Comparison of ENCODE assay signal across 8 cellular contexts in the genomic region with DNA sequence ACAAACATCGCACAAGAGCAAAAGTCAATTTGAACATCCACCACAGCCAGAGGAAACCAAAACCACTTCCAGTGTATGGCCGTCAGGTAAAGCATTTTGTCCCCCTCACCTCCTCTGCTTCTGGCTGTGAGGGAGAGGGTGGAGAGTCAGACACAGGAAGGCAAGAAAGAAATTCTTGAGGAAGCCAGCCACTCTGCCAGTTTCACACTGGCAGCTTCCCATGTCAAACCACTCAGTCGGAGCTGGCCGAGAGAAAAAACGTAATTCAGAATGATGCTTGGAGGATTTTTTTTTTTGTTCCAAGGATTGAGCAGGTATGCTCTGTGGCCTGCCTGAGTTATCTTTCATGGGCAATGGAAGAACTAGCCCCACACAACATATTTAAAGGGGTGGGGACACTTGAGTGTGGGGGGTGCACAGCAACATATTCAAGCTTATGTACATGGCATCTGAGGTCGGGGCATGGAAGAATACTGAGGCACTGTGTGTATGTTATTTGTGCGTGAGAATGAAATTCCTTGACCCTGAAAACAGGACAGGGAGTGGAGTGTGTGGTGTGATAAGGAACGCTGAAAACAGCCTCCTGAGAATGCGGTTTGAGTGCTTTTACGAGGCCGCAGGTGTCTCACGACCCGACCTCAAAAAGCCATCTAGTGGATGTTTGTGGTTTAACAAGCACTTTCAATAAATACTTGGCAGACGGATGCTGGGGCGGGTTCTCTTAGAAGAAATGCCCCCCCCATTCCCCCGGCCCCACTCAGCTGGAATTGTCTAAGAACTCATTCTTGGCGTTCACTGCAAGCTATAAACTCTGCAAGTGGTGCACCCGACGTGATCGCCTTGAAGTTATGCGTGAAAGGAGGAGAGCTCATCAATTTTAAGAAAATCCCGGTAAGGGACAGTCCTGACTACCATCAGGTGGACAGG. TPM values are rescaled to one million over a fixed set of nuclear protein-coding genes. Genes with fewer than 3 reads are reported as not detected.
A peak's percentile ranks its signal among the peaks of the same experiment; 100 is the strongest.
DNase-seq lines count a peak whose midpoint lies in the region; ATAC-seq and TF ChIP-seq lines count a peak whose summit lies in the region.

No MANE protein-coding gene starts in this region.

- no peaks in the 10 kb centered on the region for H3K27me3 ChIP-seq in dorsolateral prefrontal cortex

- H3K9me3 Mint-ChIP-seq in activated CD4-positive, alpha-beta T cell treated with anti-CD3 and anti-CD28 coated beads, Interleukin-2, amount 10 ng/mL, durations not matched to agents 24 days and 14 days: no peaks in the 10 kb centered on the region
- no peaks in the 10 kb centered on the region for H3K9me3 Mint-ChIP-seq in memory B cell

- DNase-seq in CMK (ENCODE audit: low read depth) (peak; percentile 38), NCI-H526 (lab: John Stamatoyannopoulos, UW) (peak; percentile 54 to 86), dorsolateral prefrontal cortex (peak in 4 of 10 donors; percentile 15 to 57 (median 36)), memory B cell (ENCODE audit: low spot score in 2 of 2) (peak; percentile 47 to 75)
- peak; percentile 90 for DNase-seq in activated CD4-positive, alpha-beta T cell treated with anti-CD3 and anti-CD28 coated beads, Interleukin-2, amount 10 ng/mL, durations not matched to agents 24 days and 14 days
- peak; percentile 45 for DNase-seq in stimulated activated CD8-positive, alpha-beta memory T cell treated with anti-CD3 and anti-CD28 coated beads, Interleukin-4, amount 100 ng/mL, for 24 hours (ENCODE audit: low read depth)

- peak overlapping the region; percentile 85 for H3K27ac Mint-ChIP-seq in activated CD4-positive, alpha-beta T cell treated with anti-CD3 and anti-CD28 coated beads, Interleukin-2, amount 10 ng/mL, durations not matched to agents 24 days and 14 days
- peak overlapping the region; percentile 88 for H3K27ac Mint-ChIP-seq in memory B cell

- H3K27ac ChIP-seq in dorsolateral prefrontal cortex: peak overlapping the region in 5 of 59 donors; percentile 12 to 56 (median 40)

- H3K36me3 Mint-ChIP-seq in activated CD4-positive, alpha-beta T cell treated with anti-CD3 and anti-CD28 coated beads, Interleukin-2, amount 10 ng/mL, durations not matched to agents 24 days and 14 days (ENCODE audit: low read depth): no peaks in the 10 kb centered on the region
- no peaks in the 10 kb centered on the region for H3K36me3 Mint-ChIP-seq in memory B cell

- ATAC-seq in HG03135 (IDR thresholded peaks at IDR 0.05; ENCODE audit: unreplicated experiment): peak; percentile 28
- peak; percentile 19 for ATAC-seq in memory B cell (ENCODE audit: low read depth)
- ATAC-seq in GM18498 (IDR thresholded peaks at IDR 0.05; ENCODE audit: unreplicated experiment): no peak

- H3K4me1 Mint-ChIP-seq in activated CD4-positive, alpha-beta T cell treated with anti-CD3 and anti-CD28 coated beads, Interleukin-2, amount 10 ng/mL, durations not matched to agents 24 days and 14 days: peaks cover 29% of the 10 kb centered on the region
- peaks cover 25% of the 10 kb centered on the region for H3K4me1 Mint-ChIP-seq in memory B cell

- TF ChIP-seq CTCF in dorsolateral prefrontal cortex (IDR thresholded peaks at IDR 0.05 in 54 of 56, conservative IDR thresholded peaks at IDR 0.05 in 2 of 56; ENCODE audit: low read depth in 1 of 56, partially characterized antibody in 56 of 56): peak; percentile 27 to 74 (median 61)

- intact Hi-C loops in activated CD4-positive, alpha-beta T cell treated with anti-CD3 and anti-CD28 coated beads, Interleukin-2, amount 10 ng/mL, durations not matched to agents 24 days and 14 days (cut with micrococcal nuclease): loop anchor here (1.0 to 2.0 kb wide), 3 partner anchors 22 to 46 kb away; no protein-coding TSS in a partner anchor
- intact Hi-C loops in dorsolateral prefrontal cortex (cut with DNase I): no loop called here

- peak overlapping the region in 39 of 59 donors; percentile 5 to 57 (median 30) for H3K4me3 ChIP-seq in dorsolateral prefrontal cortex

- H3K4me3 Mint-ChIP-seq in activated CD4-positive, alpha-beta T cell treated with anti-CD3 and anti-CD28 coated beads, Interleukin-2, amount 10 ng/mL, durations not matched to agents 24 days and 14 days: peak overlapping the region; percentile 77
- peak overlapping the region; percentile 74 for H3K4me3 Mint-ChIP-seq in memory B cell

- peaks cover 7% of the 10 kb centered on the region for H3K27me3 Mint-ChIP-seq in activated CD4-positive, alpha-beta T cell treated with anti-CD3 and anti-CD28 coated beads, Interleukin-2, amount 10 ng/mL, durations not matched to agents 24 days and 14 days
- H3K27me3 Mint-ChIP-seq in memory B cell: no peaks in the 10 kb centered on the region

RNA-seq across cellular contexts. Expression of a gene that starts 22.3 kb away (rescaled TPM):
- total RNA-seq in activated CD4-positive, alpha-beta T cell treated with anti-CD3 and anti-CD28 coated beads, Interleukin-2, amount 10 ng/mL, durations not matched to agents 24 days and 14 days: 64.9 and 71.3 TPM in 2 replicates
- 10 to 100 TPM; 18.3 to 43.1 (median 27.8) TPM for total RNA-seq in dorsolateral prefrontal cortex

RNA-seq across cellular contexts. Expression of a gene that starts 27.5 kb away (rescaled TPM):
- 11.3 and 14.3 TPM in 2 replicates for total RNA-seq in activated CD4-positive, alpha-beta T cell treated with anti-CD3 and anti-CD28 coated beads, Interleukin-2, amount 10 ng/mL, durations not matched to agents 24 days and 14 days
- total RNA-seq in dorsolateral prefrontal cortex: 10 to 100 TPM; 16.7 to 36.6 (median 25.5) TPM

RNA-seq across cellular contexts. Expression of a gene that starts 31.2 kb away (rescaled TPM):
- total RNA-seq in activated CD4-positive, alpha-beta T cell treated with anti-CD3 and anti-CD28 coated beads, Interleukin-2, amount 10 ng/mL, durations not matched to agents 24 days and 14 days: 271 and 278 TPM in 2 replicates
- total RNA-seq in dorsolateral prefrontal cortex: 100 to 1,000 TPM in 7 of 120 experiments, 10 to 100 TPM in 113; 52.1 to 121 (median 79.4) TPM

RNA-seq across cellular contexts. Expression of a gene that starts 46.3 kb away (rescaled TPM):
- 27.3 and 28.4 TPM in 2 replicates for total RNA-seq in activated CD4-positive, alpha-beta T cell treated with anti-CD3 and anti-CD28 coated beads, Interleukin-2, amount 10 ng/mL, durations not matched to agents 24 days and 14 days
- 10 to 100 TPM; 30.9 to 94.4 (median 52.6) TPM for total RNA-seq in dorsolateral prefrontal cortex

RNA-seq across cellular contexts. Expression of a gene that starts 46.6 kb away (rescaled TPM):
- 64.9 and 66.5 TPM in 2 replicates for total RNA-seq in activated CD4-positive, alpha-beta T cell treated with anti-CD3 and anti-CD28 coated beads, Interleukin-2, amount 10 ng/mL, durations not matched to agents 24 days and 14 days
- 1 to 10 TPM in 29 of 120 experiments, under 1 TPM in 67, not detected in 24; 0.11 to 3.3 (median 0.62) TPM for total RNA-seq in dorsolateral prefrontal cortex
